ENCODE assay signal across 18 cellular contexts in genomic region chr6:19454296-19454998, GRCh38.
DNase-seq lines count a peak whose midpoint lies in the region; TF ChIP-seq lines count a peak whose summit lies in the region.
"Had no signal": no experiment of that assay in that cellular context is flagged by ENCODE, and none has a peak within 500 bp of the region (broad histone marks: within the 10 kb centered on the region; RNA-seq: fewer than 3 reads in every experiment).

No MANE protein-coding gene starts in this region.

- WGBS in hepatocyte (ENCODE audit: low lambda C conversion rate, missing lambda C conversion rate), result 68% methylated on average over 3 of the region's 3 CpGs

- peak overlapping the region; percentile 91 for H3K27ac Mint-ChIP-seq in progenitor cell of endocrine pancreas
- H3K27ac Mint-ChIP-seq: CD4-positive, CD25-positive, alpha-beta regulatory T cell; H9; HFFc6 had no signal

- peaks cover 22% of the 10 kb centered on the region for H3K4me1 ChIP-seq in PC-9 (replicated peaks; ENCODE audit: insufficient read depth)
- H3K4me1 ChIP-seq in hepatocyte (ENCODE audit: insufficient read depth), result no peaks in the 10 kb centered on the region

- H2AFZ ChIP-seq in PC-9 (no peak overlapping the region), hepatocyte (peak overlapping the region; percentile 35)

- H3K4me2 ChIP-seq in PC-9 (peak overlapping the region; percentile 17), hepatocyte (no peak overlapping the region)
- H3K4me2 ChIP-seq: SK-N-SH had no signal

- no peak overlapping the region for H3K4me3 ChIP-seq in PC-9
- no peak overlapping the region for H3K4me3 ChIP-seq in hepatocyte
- H3K4me3 ChIP-seq: K562, MG63 had no signal

- H3K4me3 Mint-ChIP-seq in progenitor cell of endocrine pancreas (ENCODE audit: low read depth), result no peak overlapping the region
- H3K4me3 Mint-ChIP-seq: CD4-positive, CD25-positive, alpha-beta regulatory T cell; H9; HFFc6 had no signal

- intact Hi-C loops in PC-9 (cut with micrococcal nuclease; ENCODE audit: unreplicated experiment), result loop anchor here (2.0 kb wide), 1 partner anchor 18 kb away; no protein-coding TSS in a partner anchor

- H3K27me3 Mint-ChIP-seq in progenitor cell of endocrine pancreas, result no peaks in the 10 kb centered on the region
- H3K27me3 Mint-ChIP-seq: CD4-positive, CD25-positive, alpha-beta regulatory T cell had no signal

- no peaks in the 10 kb centered on the region for H3K36me3 ChIP-seq in PC-9 (ENCODE audit: low read depth)
- no peaks in the 10 kb centered on the region for H3K36me3 ChIP-seq in hepatocyte (replicated peaks; ENCODE audit: insufficient read depth, low read depth)
- H3K36me3 ChIP-seq: MG63 had no signal

- H3K9me3 ChIP-seq in PC-9 (ENCODE audit: insufficient read depth, low read depth), result no peaks in the 10 kb centered on the region
- H3K9me3 ChIP-seq in hepatocyte (ENCODE audit: low read depth), result no peaks in the 10 kb centered on the region
- H3K9me3 ChIP-seq: MG63, SK-N-SH had no signal

- BruUV-seq in PC-9 (replicated peaks; lab: Mats Ljungman, UMichigan), result no TSS peak

- peaks cover 19% of the 10 kb centered on the region for H3K4me1 Mint-ChIP-seq in progenitor cell of endocrine pancreas (ENCODE audit: low read depth)
- H3K4me1 Mint-ChIP-seq: CD4-positive, CD25-positive, alpha-beta regulatory T cell had no signal

- H4K20me1 ChIP-seq in PC-9 (ENCODE audit: insufficient read depth) (no peaks in the 10 kb centered on the region), hepatocyte (ENCODE audit: insufficient read depth, poor library complexity, severe bottlenecking) (no peaks in the 10 kb centered on the region)

- CTCF ChIA-PET in PC-9 (lab: Charles Lee), result interaction anchor here (0.6 kb wide), 1 partner anchor 14 kb away, joined by 4 read pairs; no protein-coding TSS in a partner anchor

- POLR2A ChIA-PET in PC-9 (lab: Charles Lee; ENCODE audit: unreplicated experiment), result interaction anchor here (0.5 to 0.6 kb wide), 2 partner anchors 21 to 382 kb away, joined by 3 to 8 read pairs; no protein-coding TSS in a partner anchor

- H3K27ac ChIP-seq in PC-9, result no peak overlapping the region
- H3K27ac ChIP-seq in hepatocyte, result no peak overlapping the region

- DNase-seq in NCI-H146 treated with DMSO at 0.1 percent for 48 hours (lab: John Stamatoyannopoulos, UW; ENCODE audit: unreplicated experiment) (peak; percentile 85), PC-9 (peak in 1 of 2 experiments; percentile 86), hepatocyte (ENCODE audit: low spot score) (no peak), progenitor cell of endocrine pancreas (ENCODE audit: low spot score, unreplicated experiment) (no peak), NCI-H2196 treated with DMSO at 0.1 percent for 48 hours (lab: John Stamatoyannopoulos, UW; ENCODE audit: unreplicated experiment) (no peak), cerebellar cortex (ENCODE audit: low spot score) (no peak), ACHN (no peak)
- DNase-seq: CD4-positive, CD25-positive, alpha-beta regulatory T cell; EL; GF-D8; H9; HFFc6; MG63; NCI-H187 treated with DMSO at 0.1 percent for 48 hours; NCI-H446 treated with DMSO at 0.1 percent for 48 hours; SIG-M5; SK-N-SH had no signal

- no peak for TF ChIP-seq CTCF in PC-9 (conservative IDR thresholded peaks at IDR 0.05)
- TF ChIP-seq CTCF in hepatocyte (IDR thresholded peaks at IDR 0.05; ENCODE audit: poor library complexity), result no peak
- no peak for TF ChIP-seq CTCF in progenitor cell of endocrine pancreas (IDR thresholded peaks at IDR 0.05; ENCODE audit: unreplicated experiment)

- no peaks in the 10 kb centered on the region; the same call in 1 of the 2 replicates for H3F3A ChIP-seq in PC-9 (ENCODE audit: insufficient read depth, low read depth)

- H3K9me3 Mint-ChIP-seq in progenitor cell of endocrine pancreas (ENCODE audit: low read depth), result no peaks in the 10 kb centered on the region
- H3K9me3 Mint-ChIP-seq: H9, HFFc6 had no signal

- H3K27me3 ChIP-seq in PC-9 (ENCODE audit: insufficient read depth, low read depth) (no peaks in the 10 kb centered on the region), hepatocyte (no peaks in the 10 kb centered on the region)
- H3K27me3 ChIP-seq: MG63 had no signal

- in situ Hi-C loops in ACHN (cut with HindIII; ENCODE audit: low pct_ligation_motif_present, low pct_unique_long_range_greater_than_20kb, low sequenced_read_pairs), result no loop called here

- H3K9me2 ChIP-seq in PC-9 (ENCODE audit: insufficient read depth) (no peaks in the 10 kb centered on the region), hepatocyte (replicated peaks; ENCODE audit: insufficient read depth) (no peaks in the 10 kb centered on the region)
- H3K9me2 ChIP-seq: SK-N-SH had no signal

- no peaks in the 10 kb centered on the region for H3K79me2 ChIP-seq in PC-9 (ENCODE audit: low read depth)
- H3K79me2 ChIP-seq in hepatocyte, result no peaks in the 10 kb centered on the region

- no peaks in the 10 kb centered on the region for H3K36me3 Mint-ChIP-seq in progenitor cell of endocrine pancreas (ENCODE audit: insufficient read depth)
- H3K36me3 Mint-ChIP-seq: CD4-positive, CD25-positive, alpha-beta regulatory T cell had no signal
